9 cellular contexts compared by ENCODE assay signal in genomic region chr1:185154912-185155513, GRCh38. TPM values are rescaled to one million over a fixed set of nuclear protein-coding genes. Genes with fewer than 3 reads are reported as not detected.
DNase-seq lines count a peak whose midpoint lies in the region; ATAC-seq, FAIRE-seq and TF ChIP-seq lines count a peak whose summit lies in the region.
"Had no signal": no experiment of that assay in that cellular context is flagged by ENCODE, and none has a peak within 500 bp of the region (broad histone marks: within the 10 kb centered on the region; RNA-seq: fewer than 3 reads in every experiment).

No MANE protein-coding gene starts in this region.

- peak overlapping the region; percentile 90 for H3K27ac Mint-ChIP-seq in activated CD4-positive, alpha-beta T cell treated with anti-CD3 and anti-CD28 coated beads for 36 hours

- peaks cover 3% of the 10 kb centered on the region for H3K4me1 ChIP-seq in stomach smooth muscle (ENCODE audit: control insufficient read depth, insufficient read depth, low read length)

- H3K4me1 Mint-ChIP-seq in activated CD4-positive, alpha-beta T cell treated with anti-CD3 and anti-CD28 coated beads for 36 hours = peaks cover 51% of the 10 kb centered on the region

- peak overlapping the region; percentile 91 for H3K4me3 Mint-ChIP-seq in activated CD4-positive, alpha-beta T cell treated with anti-CD3 and anti-CD28 coated beads for 36 hours

- H3K9ac ChIP-seq in stomach smooth muscle (ENCODE audit: low read length in 2 of 2) = peak overlapping the region in 1 of 2 donors; percentile 95

- POLR2A ChIA-PET in activated CD4-positive, alpha-beta T cell treated with anti-CD3 and anti-CD28 coated beads for 36 hours (lab: Charles Lee) = no interaction called here

- TF ChIP-seq CTCF in foreskin fibroblast (IDR thresholded peaks at IDR 0.05; ENCODE audit: low read depth, low read length) = no peak

- H3K36me3 Mint-ChIP-seq in activated CD4-positive, alpha-beta T cell treated with anti-CD3 and anti-CD28 coated beads for 36 hours (ENCODE audit: low read depth) = peaks cover 13% of the 10 kb centered on the region

- H3K4me3 ChIP-seq in foreskin fibroblast (ENCODE audit: low read depth in 1 of 2, low read length in 2 of 2) (peak overlapping the region; percentile 96 to 98), stomach smooth muscle (ENCODE audit: low read length in 2 of 2) (peak overlapping the region; percentile 26 to 92)

- no peak for DNase-seq in activated CD4-positive, alpha-beta T cell treated with anti-CD3 and anti-CD28 coated beads for 36 hours
- DNase-seq in activated CD4-positive, alpha-beta T cell treated with anti-CD3 and anti-CD28 coated beads for 1 hour = no peak
- peak; percentile 12 to 51 for DNase-seq in foreskin fibroblast
- DNase-seq in stimulated activated CD4-positive, alpha-beta T cell treated with anti-CD3 and anti-CD28 coated beads, Interleukin-15, amount 100 ng/mL, for 24 hours = no peak
- DNase-seq: C1 segment of cervical spinal cord had no signal

- peak overlapping the region; percentile 98 for H3K27ac ChIP-seq in stomach smooth muscle (ENCODE audit: low read length)

- no peaks in the 10 kb centered on the region for H3K9me3 ChIP-seq in stomach smooth muscle (ENCODE audit: control insufficient read depth in 2 of 2, low read length in 2 of 2)

- no peaks in the 10 kb centered on the region for H3K9me3 Mint-ChIP-seq in activated CD4-positive, alpha-beta T cell treated with anti-CD3 and anti-CD28 coated beads for 36 hours (ENCODE audit: low read depth)

- intact Hi-C loops in activated CD4-positive, alpha-beta T cell treated with anti-CD3 and anti-CD28 coated beads for 36 hours (cut with DNase I, micrococcal nuclease) = loop anchor here (5.0 kb wide), 3 partner anchors 183 to 1683 kb away; partner anchors contain the start of genes NIBAN1 (in 1 of the 2), SMG7 (in 1 of the 2) and TSEN15 (in 1 of the 2)

- no peaks in the 10 kb centered on the region for H3K27me3 ChIP-seq in stomach smooth muscle (ENCODE audit: control insufficient read depth in 1 of 2, insufficient read depth in 2 of 2, low read length in 2 of 2)

- peak; percentile 65 for FAIRE-seq in TTC549 (lab: Jason Lieb, UNC)

- no peaks in the 10 kb centered on the region for H3K27me3 Mint-ChIP-seq in activated CD4-positive, alpha-beta T cell treated with anti-CD3 and anti-CD28 coated beads for 36 hours

- CTCF ChIA-PET in activated CD4-positive, alpha-beta T cell treated with anti-CD3 and anti-CD28 coated beads for 36 hours (lab: Charles Lee) = interaction anchor here (1.8 to 5.1 kb wide), 2 partner anchors 14 to 93 kb away, joined by 4 to 44 read pairs; no protein-coding TSS in a partner anchor

- no peak for ATAC-seq in activated CD4-positive, alpha-beta T cell treated with anti-CD3 and anti-CD28 coated beads for 36 hours
- ATAC-seq in HG02571 (IDR thresholded peaks at IDR 0.05; ENCODE audit: unreplicated experiment) (no peak), HG02981 (IDR thresholded peaks at IDR 0.05; ENCODE audit: unreplicated experiment) (no peak)

- peaks cover 6 to 7% of the 10 kb centered on the region in 2 donors for H3K36me3 ChIP-seq in stomach smooth muscle (ENCODE audit: control insufficient read depth in 2 of 2, insufficient read depth in 2 of 2, low read length in 2 of 2)

RNA-seq across cellular contexts. Expression of gene TRMT1L, which starts 1.7 kb away (rescaled TPM):
- total RNA-seq in activated CD4-positive, alpha-beta T cell treated with anti-CD3 and anti-CD28 coated beads for 36 hours = 10 to 100 TPM; 33.7 to 38.7 TPM

RNA-seq across cellular contexts. Expression of gene SWT1, which starts 2.0 kb away (rescaled TPM):
- 1 to 10 TPM; 3.0 to 3.3 TPM for total RNA-seq in activated CD4-positive, alpha-beta T cell treated with anti-CD3 and anti-CD28 coated beads for 36 hours

Comparison
In these comparisons a context has a peak if more than half of its experiments do, and no peak if none do; other contexts are left out.
1. DNase-seq: peak in foreskin fibroblast (2 of 2); none in activated CD4-positive, alpha-beta T cell treated with anti-CD3 and anti-CD28 coated beads for 36 hours (single experiment), activated CD4-positive, alpha-beta T cell treated with anti-CD3 and anti-CD28 coated beads for 1 hour (single experiment) and stimulated activated CD4-positive, alpha-beta T cell treated with anti-CD3 and anti-CD28 coated beads, Interleukin-15, amount 100 ng/mL, for 24 hours (single experiment).